Comparison of ENCODE assay signal across 8 cellular contexts in the genomic region with DNA sequence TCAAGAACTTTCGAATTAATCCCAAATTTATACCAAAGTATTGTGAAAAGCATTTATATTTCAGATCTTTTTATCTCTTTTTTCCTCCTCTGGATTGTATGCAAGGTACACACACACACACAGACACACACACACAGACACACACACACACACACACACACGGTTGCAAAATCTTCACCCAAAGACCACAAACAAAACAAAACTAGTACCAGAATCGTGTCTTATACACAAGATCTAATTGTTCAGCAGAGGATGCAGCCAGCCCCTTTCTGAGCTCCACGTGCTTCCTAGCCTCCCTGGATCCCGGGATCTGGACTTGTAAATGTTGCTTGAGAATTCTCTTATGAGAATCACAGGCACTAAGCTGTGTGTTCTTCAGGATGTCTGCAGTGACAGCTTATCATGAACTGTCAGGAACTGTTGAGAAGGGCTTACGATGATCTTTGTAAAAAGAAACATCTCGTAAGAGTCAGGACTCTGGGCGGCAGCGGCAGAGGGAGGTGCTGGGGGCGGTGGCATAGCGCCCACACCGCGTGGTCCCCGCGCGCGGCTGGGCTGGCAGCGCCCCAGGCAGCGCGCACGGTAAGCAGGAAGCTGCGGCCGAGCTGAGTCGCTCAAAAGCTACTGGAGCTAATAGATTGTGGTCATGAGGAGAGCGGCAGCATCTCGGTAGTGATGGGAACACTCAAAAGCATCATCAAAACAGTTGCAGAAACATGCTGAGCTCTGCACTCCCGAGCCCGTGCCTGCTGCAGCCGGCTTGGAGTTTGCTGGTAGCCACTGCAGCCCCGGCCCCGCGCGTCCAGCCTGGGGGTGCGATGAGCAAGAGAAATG.
DNase-seq lines count a peak whose midpoint lies in the region; ATAC-seq and TF ChIP-seq lines count a peak whose summit lies in the region.

No MANE protein-coding gene starts in this region.

- CTCF ChIA-PET in activated CD8-positive, alpha-beta T cell treated with anti-CD3 and anti-CD28 coated beads, Interleukin-2, amount 10 ng/mL, durations not matched to agents 7 days and 5 days (lab: Charles Lee) = interaction anchor here (0.9 to 2.9 kb wide), 13 partner anchors 10 to 877 kb away, joined by 3 to 14 read pairs (median 4); no protein-coding TSS in a partner anchor

- no peaks in the 10 kb centered on the region for H3K36me3 ChIP-seq in DND-41 (ENCODE audit: insufficient read depth, low read length)
- H3K36me3 ChIP-seq in effector memory CD4-positive, alpha-beta T cell (ENCODE audit: control insufficient read depth, insufficient read depth, low read length) = no peaks in the 10 kb centered on the region
- H3K36me3 ChIP-seq in mucosa of descending colon (ENCODE audit: low read depth) = no peaks in the 10 kb centered on the region

- H3K4me3 ChIP-seq in DND-41 (ENCODE audit: low read depth in 1 of 2, low read length in 2 of 2) = peak overlapping the region; percentile 16 to 59; a peak in 3 of 4 replicates
- H3K4me3 ChIP-seq in effector memory CD4-positive, alpha-beta T cell (ENCODE audit: insufficient read depth, low read depth, low read length, poor library complexity, severe bottlenecking) = peak overlapping the region; percentile 42
- no peak overlapping the region for H3K4me3 ChIP-seq in mucosa of descending colon

- H3K4me3 Mint-ChIP-seq in activated CD8-positive, alpha-beta T cell treated with anti-CD3 and anti-CD28 coated beads, Interleukin-2, amount 10 ng/mL, durations not matched to agents 7 days and 5 days = peak overlapping the region; percentile 75

- ATAC-seq in DND-41 (ENCODE audit: insufficient read depth, low read depth) (peak; percentile 96), GM21576 (IDR thresholded peaks at IDR 0.05; ENCODE audit: unreplicated experiment) (peak; percentile 91), mucosa of descending colon (peak; percentile 96)
- ATAC-seq in activated CD8-positive, alpha-beta T cell treated with anti-CD3 and anti-CD28 coated beads, Interleukin-2, amount 10 ng/mL, durations not matched to agents 7 days and 5 days = peak; percentile 96

- peaks cover 43% of the 10 kb centered on the region for H3K4me1 ChIP-seq in DND-41 (ENCODE audit: insufficient read depth, low read length)
- H3K4me1 ChIP-seq in effector memory CD4-positive, alpha-beta T cell (ENCODE audit: control insufficient read depth, insufficient read depth, low read length, poor library complexity, severe bottlenecking) = peaks cover 17% of the 10 kb centered on the region
- H3K4me1 ChIP-seq in mucosa of descending colon (ENCODE audit: low read depth) = peaks cover 3% of the 10 kb centered on the region

- H3K9ac ChIP-seq in DND-41 (ENCODE audit: low read depth, low read length) = peak overlapping the region; percentile 57

- peak overlapping the region; percentile 64 for H2AFZ ChIP-seq in DND-41 (ENCODE audit: low read depth, low read length)

- H3K4me1 Mint-ChIP-seq in activated CD8-positive, alpha-beta T cell treated with anti-CD3 and anti-CD28 coated beads, Interleukin-2, amount 10 ng/mL, durations not matched to agents 7 days and 5 days (ENCODE audit: low read depth) = peaks cover 52% of the 10 kb centered on the region

- no peaks in the 10 kb centered on the region for H4K20me1 ChIP-seq in DND-41 (ENCODE audit: insufficient read depth, low read length)

- peak overlapping the region; percentile 88 for H3K27ac Mint-ChIP-seq in activated CD8-positive, alpha-beta T cell treated with anti-CD3 and anti-CD28 coated beads, Interleukin-2, amount 10 ng/mL, durations not matched to agents 7 days and 5 days

- H3K27ac ChIP-seq in DND-41 (ENCODE audit: low read length) = peak overlapping the region; percentile 89
- H3K27ac ChIP-seq in effector memory CD4-positive, alpha-beta T cell (ENCODE audit: insufficient read depth, low read length, poor library complexity, severe bottlenecking) = peak overlapping the region; percentile 91

- no peaks in the 10 kb centered on the region for H3K9me3 Mint-ChIP-seq in activated CD8-positive, alpha-beta T cell treated with anti-CD3 and anti-CD28 coated beads, Interleukin-2, amount 10 ng/mL, durations not matched to agents 7 days and 5 days (ENCODE audit: insufficient read depth)

- no peaks in the 10 kb centered on the region for H3K79me2 ChIP-seq in DND-41 (ENCODE audit: insufficient read depth, low read length)

- H3K27me3 Mint-ChIP-seq in activated CD8-positive, alpha-beta T cell treated with anti-CD3 and anti-CD28 coated beads, Interleukin-2, amount 10 ng/mL, durations not matched to agents 7 days and 5 days (ENCODE audit: low read depth) = no peaks in the 10 kb centered on the region

- H3K27me3 ChIP-seq in DND-41 (ENCODE audit: insufficient read depth, low read length, poor library complexity) = no peaks in the 10 kb centered on the region
- no peaks in the 10 kb centered on the region for H3K27me3 ChIP-seq in effector memory CD4-positive, alpha-beta T cell (replicated peaks; ENCODE audit: control insufficient read depth, insufficient read depth, low read length, poor library complexity, severe bottlenecking)

- TF ChIP-seq CTCF in DND-41 (IDR thresholded peaks at IDR 0.05; ENCODE audit: borderline replicate concordance, extremely low read depth, low read length, poor library complexity, severe bottlenecking) (no peak), mucosa of descending colon (IDR thresholded peaks at IDR 0.05) (no peak)

- DNase-seq in DND-41 (peak; percentile 94), Kasumi-1 (lab: John Stamatoyannopoulos, UW) (peak; percentile 82 to 84), mucosa of descending colon (peak; percentile 54 to 83 (median 65)), NCI-H82 treated with DMSO at 0.1 percent for 48 hours (lab: John Stamatoyannopoulos, UW; ENCODE audit: unreplicated experiment) (no peak)
- DNase-seq in activated CD8-positive, alpha-beta T cell treated with anti-CD3 and anti-CD28 coated beads, Interleukin-2, amount 10 ng/mL, durations not matched to agents 7 days and 5 days = peak; percentile 92
- DNase-seq in effector memory CD4-positive, alpha-beta T cell = peak; percentile 84 to 90 (median 86)
- peak; percentile 85 for DNase-seq in stimulated activated CD8-positive, alpha-beta memory T cell treated with anti-CD3 and anti-CD28 coated beads, Interleukin-4, amount 100 ng/mL, for 48 hours

- POLR2A ChIA-PET in activated CD8-positive, alpha-beta T cell treated with anti-CD3 and anti-CD28 coated beads, Interleukin-2, amount 10 ng/mL, durations not matched to agents 7 days and 5 days (lab: Charles Lee) = interaction anchor here (0.5 to 2.2 kb wide), 12 partner anchors 28 to 548 kb away, joined by 3 to 24 read pairs (median 5); no protein-coding TSS in a partner anchor

- peak overlapping the region; percentile 72 for H3K4me2 ChIP-seq in DND-41 (ENCODE audit: insufficient read depth, low read length)

- intact Hi-C loops in mucosa of descending colon (cut with DNase I, micrococcal nuclease) = no loop called here

- H3K9me3 ChIP-seq in DND-41 (ENCODE audit: insufficient read depth, low read length, severe bottlenecking) (no peaks in the 10 kb centered on the region), mucosa of descending colon (no peaks in the 10 kb centered on the region)
- H3K9me3 ChIP-seq in effector memory CD4-positive, alpha-beta T cell (ENCODE audit: control insufficient read depth, low read length) = no peaks in the 10 kb centered on the region

- peaks cover 5% of the 10 kb centered on the region for H3K36me3 Mint-ChIP-seq in activated CD8-positive, alpha-beta T cell treated with anti-CD3 and anti-CD28 coated beads, Interleukin-2, amount 10 ng/mL, durations not matched to agents 7 days and 5 days (ENCODE audit: low read depth)
